ENCODE assay signal across 8 cellular contexts in the genomic region with DNA sequence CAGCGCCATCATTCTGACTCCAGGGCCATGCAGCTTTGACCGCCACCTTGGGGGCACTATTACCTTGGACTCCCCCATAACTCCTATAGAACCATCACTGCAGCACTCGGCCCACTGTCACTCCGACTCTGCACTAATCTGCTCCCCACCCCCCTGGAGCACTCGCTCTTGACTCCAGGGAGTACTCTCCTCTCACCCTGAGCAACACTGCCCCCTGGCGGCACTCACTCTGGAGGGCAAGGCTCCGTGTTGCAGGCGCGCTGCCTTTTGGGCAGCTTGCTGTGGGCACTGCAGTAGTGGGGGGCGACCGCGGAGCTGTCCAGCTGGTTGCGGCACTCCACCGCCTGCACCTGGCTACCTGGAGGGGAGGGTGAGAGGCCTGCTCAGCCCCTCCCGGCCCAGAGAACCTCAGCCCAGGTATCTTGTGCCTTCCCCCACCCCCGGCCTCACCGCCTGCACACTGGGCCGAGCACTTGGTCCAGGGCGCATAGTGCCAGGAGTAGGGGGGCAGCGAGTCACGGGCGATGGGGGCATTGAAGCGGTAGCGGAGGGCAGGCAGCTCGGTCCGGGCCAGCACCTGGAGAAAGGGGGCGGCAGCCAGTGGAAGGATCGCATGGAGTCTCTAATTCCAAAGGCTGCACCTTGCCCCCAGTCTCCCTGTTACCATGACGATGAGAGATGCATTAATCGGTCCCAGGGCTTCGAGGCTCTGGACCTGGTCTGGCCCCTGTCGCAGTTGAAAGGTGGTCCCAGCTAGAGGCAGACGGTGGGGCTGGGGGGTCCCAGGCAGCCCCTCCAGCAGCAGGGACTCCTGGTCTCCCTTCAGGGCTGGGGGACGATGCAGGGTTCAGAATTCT. TPM values are rescaled to one million over a fixed set of nuclear protein-coding genes. Genes with fewer than 3 reads are reported as not detected.
DNase-seq lines count a peak whose midpoint lies in the region; ATAC-seq and TF ChIP-seq lines count a peak whose summit lies in the region.

No MANE protein-coding gene starts in this region.

- no peaks in the 10 kb centered on the region for H3K79me2 ChIP-seq in DOHH2 (ENCODE audit: control insufficient read depth, low read length)

- H3K4me1 Mint-ChIP-seq in endodermal cell: no peaks in the 10 kb centered on the region
- no peaks in the 10 kb centered on the region for H3K4me1 Mint-ChIP-seq in osteocyte (ENCODE audit: unreplicated experiment)

- H3K36me3 Mint-ChIP-seq in endodermal cell (ENCODE audit: low read depth) (no peaks in the 10 kb centered on the region), osteocyte (ENCODE audit: unreplicated experiment) (peaks cover 6% of the 10 kb centered on the region)

- TF ChIP-seq CTCF in DOHH2 (IDR thresholded peaks at IDR 0.05; ENCODE audit: low read depth, low read length, poor library complexity, severe bottlenecking): peak; percentile 73
- TF ChIP-seq CTCF in LNCAP (IDR thresholded peaks at IDR 0.05): peak; percentile 89
- TF ChIP-seq CTCF in endodermal cell (conservative IDR thresholded peaks at IDR 0.05): peak; percentile 95
- peak; percentile 70 for TF ChIP-seq CTCF in osteocyte (IDR thresholded peaks at IDR 0.05)

- H3K4me3 ChIP-seq in DOHH2 (ENCODE audit: low read length): no peak overlapping the region
- no peak overlapping the region for H3K4me3 ChIP-seq in endodermal cell (ENCODE audit: low read length)

- H3K27ac ChIP-seq in DOHH2 (ENCODE audit: low read depth, low read length) (no peak overlapping the region), endodermal cell (ENCODE audit: low read depth, low read length) (no peak overlapping the region)

- DNase-seq in activated CD4-positive, alpha-beta T cell treated with anti-CD3 and anti-CD28 coated beads for 48 hours: peak; percentile 77
- DNase-seq in endodermal cell (peak; percentile 97), osteocyte (ENCODE audit: extremely low spot score, unreplicated experiment) (peak; percentile 88), amniotic stem cell (lab: John Stamatoyannopoulos, UW) (no peak)

- H4K20me1 ChIP-seq in DOHH2 (ENCODE audit: control insufficient read depth, insufficient read depth, low read depth, low read length): no peaks in the 10 kb centered on the region

- no peaks in the 10 kb centered on the region for H3K9me2 ChIP-seq in DOHH2 (replicated peaks; ENCODE audit: control insufficient read depth, low read length)

- H3K4me3 Mint-ChIP-seq in endodermal cell (no peak overlapping the region), osteocyte (ENCODE audit: unreplicated experiment) (no peak overlapping the region)

- H3K27me3 ChIP-seq in DOHH2 (ENCODE audit: control insufficient read depth, low read length) (no peaks in the 10 kb centered on the region), endodermal cell (ENCODE audit: control insufficient read depth, insufficient read depth, low read length, poor library complexity, severe bottlenecking) (peaks cover 4% of the 10 kb centered on the region)

- H3K9me3 Mint-ChIP-seq in endodermal cell: no peaks in the 10 kb centered on the region
- no peaks in the 10 kb centered on the region for H3K9me3 Mint-ChIP-seq in osteocyte (ENCODE audit: unreplicated experiment)

- H3K27me3 Mint-ChIP-seq in endodermal cell (ENCODE audit: insufficient read depth): peaks cover 51% of the 10 kb centered on the region
- H3K27me3 Mint-ChIP-seq in osteocyte (ENCODE audit: unreplicated experiment): no peaks in the 10 kb centered on the region

- H3K27ac Mint-ChIP-seq in endodermal cell (no peak overlapping the region), osteocyte (ENCODE audit: unreplicated experiment) (no peak overlapping the region)

- WGBS in endodermal cell (ENCODE audit: insufficient coverage in 1 of 2, insufficient read length in 1 of 2), 2 experiments: 77 to 85% methylated on average over 21 to 34 of the region's 34 CpGs

- no peaks in the 10 kb centered on the region for H3F3A ChIP-seq in DOHH2 (ENCODE audit: control insufficient read depth, insufficient read depth)

- no peak for ATAC-seq in HG03520 (IDR thresholded peaks at IDR 0.05; ENCODE audit: unreplicated experiment)
- no peak for ATAC-seq in GM18909 (IDR thresholded peaks at IDR 0.05; ENCODE audit: poor library complexity, unreplicated experiment)

- H3K36me3 ChIP-seq in DOHH2 (ENCODE audit: control insufficient read depth, low read length) (no peaks in the 10 kb centered on the region), endodermal cell (ENCODE audit: control insufficient read depth, insufficient read depth, low read length) (no peaks in the 10 kb centered on the region)

- H3K9ac ChIP-seq in endodermal cell (ENCODE audit: extremely low read depth, low read length, poor library complexity, severe bottlenecking): no peak overlapping the region

- H3K4me1 ChIP-seq in DOHH2 (ENCODE audit: control insufficient read depth, low read length): no peaks in the 10 kb centered on the region
- no peaks in the 10 kb centered on the region for H3K4me1 ChIP-seq in endodermal cell (ENCODE audit: control insufficient read depth, insufficient read depth, low read length)

- no peak overlapping the region for H3K4me2 ChIP-seq in DOHH2 (ENCODE audit: low read length)

- H3K9me3 ChIP-seq in DOHH2 (ENCODE audit: control insufficient read depth, insufficient read depth, low read length) (no peaks in the 10 kb centered on the region), endodermal cell (ENCODE audit: control insufficient read depth, low read length) (no peaks in the 10 kb centered on the region)

RNA-seq across cellular contexts. Expression of a gene that starts 8.9 kb away (rescaled TPM):
- 1 to 10 TPM in 1 of 2 donors, under 1 TPM in 1; 0.57 to 1.1 TPM for total RNA-seq in endodermal cell
- 0.68 TPM for polyA plus RNA-seq in endodermal cell (2013, experiment 1 of 2)
- polyA plus RNA-seq in endodermal cell (2013, experiment 2 of 2): 0.33 TPM
- 0.31 and 0.43 TPM in 2 replicates for total RNA-seq in osteocyte

RNA-seq across cellular contexts. Expression of a gene that starts 24.4 kb away (rescaled TPM):
- 10 to 100 TPM; 19.3 to 35.9 TPM for total RNA-seq in endodermal cell
- polyA plus RNA-seq in endodermal cell (2013, experiment 1 of 2): 45.0 TPM
- polyA plus RNA-seq in endodermal cell (2013, experiment 2 of 2): 37.3 TPM
- 86.5 and 96.2 TPM in 2 replicates for total RNA-seq in osteocyte

RNA-seq across cellular contexts. Expression of a gene that starts 44.3 kb away (rescaled TPM):
- total RNA-seq in endodermal cell (not detected), osteocyte (not detected in 2 replicates)
- not detected for polyA plus RNA-seq in endodermal cell (2013, experiment 1 of 2)
- polyA plus RNA-seq in endodermal cell (2013, experiment 2 of 2): not detected
